9 cellular contexts compared by ENCODE assay signal in the genomic region with DNA sequence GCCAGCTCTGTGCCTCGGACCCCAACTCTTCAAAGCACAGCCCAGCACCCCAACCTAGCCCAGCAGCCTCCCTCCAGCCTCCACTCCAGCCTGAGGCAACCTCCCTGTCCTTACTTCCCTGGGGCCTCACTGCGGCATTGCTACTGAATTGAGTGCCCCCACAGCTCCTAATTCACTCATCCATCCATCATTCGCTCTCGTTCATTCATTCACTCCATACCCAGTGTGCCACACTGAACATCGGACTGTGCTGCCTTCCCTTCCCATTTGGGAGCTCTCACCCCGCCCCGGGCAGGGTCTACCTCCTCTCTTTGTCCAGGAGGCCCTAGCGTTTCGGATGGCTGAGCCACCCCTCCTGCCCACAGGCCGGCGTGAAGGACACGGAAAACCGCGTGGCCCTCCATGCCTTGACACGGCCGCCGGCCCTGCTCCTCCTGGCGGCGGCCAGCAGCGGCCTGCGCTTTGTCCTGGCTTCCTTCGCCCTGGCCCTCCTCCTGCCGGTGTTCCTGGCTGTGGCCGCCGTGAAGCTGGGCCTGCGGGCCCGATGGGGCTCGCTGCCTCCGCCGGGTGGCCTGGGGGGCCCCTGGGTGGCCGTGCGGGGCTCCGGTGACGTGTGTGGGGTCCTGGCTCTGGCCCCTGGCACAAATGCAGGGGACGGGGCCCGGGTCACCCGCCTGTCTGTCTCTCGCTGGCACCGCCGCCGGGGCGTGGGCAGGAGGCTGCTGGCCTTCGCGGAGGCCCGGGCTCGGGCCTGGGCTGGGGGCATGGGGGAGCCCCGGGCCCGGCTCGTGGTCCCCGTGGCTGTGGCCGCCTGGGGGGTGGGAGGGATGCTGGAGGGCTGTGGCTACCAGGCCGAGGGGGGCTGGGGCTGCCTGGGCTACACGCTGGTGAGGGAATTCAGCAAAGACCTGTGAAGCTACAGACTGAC. TPM values are rescaled to one million over a fixed set of nuclear protein-coding genes. Genes with fewer than 3 reads are reported as not detected.
DNase-seq lines count a peak whose midpoint lies in the region; ATAC-seq and TF ChIP-seq lines count a peak whose summit lies in the region.
"Had no signal": no experiment of that assay in that cellular context is flagged by ENCODE, and none has a peak within 500 bp of the region (broad histone marks: within the 10 kb centered on the region; RNA-seq: fewer than 3 reads in every experiment).

No MANE protein-coding gene starts in this region.

- H3K9me2 ChIP-seq in GM23338 (ENCODE audit: insufficient read depth) = no peaks in the 10 kb centered on the region

- TF ChIP-seq POLR2A in spleen (IDR thresholded peaks at IDR 0.05) (no peak), prostate gland (IDR thresholded peaks at IDR 0.05) (no peak)

- H3K79me2 ChIP-seq in GM23338 (replicated peaks; ENCODE audit: insufficient read depth) = no peaks in the 10 kb centered on the region

- H3K9me3 Mint-ChIP-seq in GM23338 (no peaks in the 10 kb centered on the region; the same call in 2 of the 3 replicates), activated B cell treated with CpG ODN at 0.5 μM for 24 hours (no peaks in the 10 kb centered on the region)

- POLR2A ChIA-PET in activated B cell treated with CpG ODN at 0.5 μM for 24 hours (lab: Charles Lee) = interaction anchor here (0.6 to 4.1 kb wide), 4 partner anchors 10 to 88 kb away, joined by 3 to 42 read pairs (median 5); partner anchors contain the start of gene ZNF628

- H3K9me3 ChIP-seq in heart right ventricle = no peaks in the 10 kb centered on the region
- H3K9me3 ChIP-seq in spleen = no peaks in the 10 kb centered on the region
- no peaks in the 10 kb centered on the region for H3K9me3 ChIP-seq in prostate gland

- CTCF ChIA-PET in activated B cell treated with CpG ODN at 0.5 μM for 24 hours (lab: Charles Lee) = interaction anchor here (4.3 kb wide), 1 partner anchor 18 kb away, joined by 20 read pairs; no protein-coding TSS in a partner anchor

- no peak overlapping the region for H3K27ac ChIP-seq in GM23338 (ENCODE audit: low read depth)
- H3K27ac ChIP-seq in heart right ventricle = peak overlapping the region; percentile 78 to 95 (median 88)
- peak overlapping the region in 7 of 8 donors; percentile 55 to 87 (median 66) for H3K27ac ChIP-seq in spleen
- peak overlapping the region in 1 of 2 donors; percentile 65 for H3K27ac ChIP-seq in prostate gland

- peak overlapping the region; percentile 95 for H3K4me2 ChIP-seq in GM23338

- no peaks in the 10 kb centered on the region for H3K36me3 ChIP-seq in GM23338 (ENCODE audit: insufficient read depth)
- H3K36me3 ChIP-seq in heart right ventricle = peaks cover 0 to 21% (median 10%) of the 10 kb centered on the region in 9 donors
- peaks cover 0 to 30% (median 22%) of the 10 kb centered on the region in 6 donors for H3K36me3 ChIP-seq in spleen
- peaks cover 0 to 5% of the 10 kb centered on the region in 2 donors for H3K36me3 ChIP-seq in prostate gland

- peaks cover 15% of the 10 kb centered on the region for H3F3A ChIP-seq in GM23338 (replicated peaks; ENCODE audit: low read depth)

- 65 to 69% methylated on average over 53 of the region's 53 CpGs for WGBS in heart right ventricle, 2 donors
- 61 to 82% (median 80%) methylated on average over 15 to 53 of the region's 53 CpGs for WGBS in spleen, 5 donors
- 73% methylated on average over 45 of the region's 53 CpGs for WGBS in prostate gland

- H3K4me3 ChIP-seq in GM23338 (peak overlapping the region; percentile 80; the same call in 1 of the 2 replicates), heart right ventricle (peak overlapping the region in 7 of 10 donors; percentile 7 to 31 (median 19)), spleen (peak overlapping the region in 1 of 8 donors; percentile 78), prostate gland (no peak overlapping the region)

- H3K27me3 ChIP-seq in GM23338 (ENCODE audit: insufficient read depth) (no peaks in the 10 kb centered on the region), heart right ventricle (peaks cover 0 to 4% (median 0%) of the 10 kb centered on the region in 7 donors), spleen (replicated peaks in 1 of 7) (peaks cover 0 to 39% (median 0%) of the 10 kb centered on the region in 7 donors), prostate gland (replicated peaks; ENCODE audit: insufficient read depth) (no peaks in the 10 kb centered on the region)

- peaks cover 14% of the 10 kb centered on the region for H3K27me3 Mint-ChIP-seq in GM23338 (ENCODE audit: insufficient read depth, low read depth, poor library complexity)
- H3K27me3 Mint-ChIP-seq in activated B cell treated with CpG ODN at 0.5 μM for 24 hours = no peaks in the 10 kb centered on the region

- H4K20me1 ChIP-seq in GM23338 (replicated peaks; ENCODE audit: insufficient read depth) = no peaks in the 10 kb centered on the region

- ATAC-seq in GM23338 (no peak), activated B cell treated with CpG ODN at 0.5 μM for 24 hours (ENCODE audit: low read depth) (no peak), heart right ventricle (peak in 4 of 8 donors; percentile 2 to 37 (median 26))

- H3K36me3 Mint-ChIP-seq in GM23338 (ENCODE audit: low read depth) (no peaks in the 10 kb centered on the region; the same call in 2 of the 3 replicates), activated B cell treated with CpG ODN at 0.5 μM for 24 hours (ENCODE audit: low read depth) (peaks cover 3% of the 10 kb centered on the region)

- DNase-seq in GM23338 (ENCODE audit: low spot score) (no peak), activated B cell treated with CpG ODN at 0.5 μM for 24 hours (no peak), heart right ventricle (no peak), spleen (no peak), OCI-M1 (lab: John Stamatoyannopoulos, UW) (no peak), amygdala (lab: John Stamatoyannopoulos, UW) (no peak), NCI-H1105 treated with DMSO at 0.1 percent for 48 hours (lab: John Stamatoyannopoulos, UW) (no peak), prostate gland (ENCODE audit: low spot score) (no peak)
- DNase-seq: stimulated activated CD4-positive, alpha-beta T cell treated with anti-CD3 and anti-CD28 coated beads, Interleukin-12 subunit alpha, Interleukin-12 subunit beta, amount 100 ng/mL, for 4 hours had no signal

- intact Hi-C loops in activated B cell treated with CpG ODN at 0.5 μM for 24 hours (cut with micrococcal nuclease) = no loop called here
- intact Hi-C loops in heart right ventricle (cut with DNase I) = no loop called here
- intact Hi-C loops in spleen (cut with DNase I; ENCODE audit: low total_unique reads) = no loop called here
- intact Hi-C loops in prostate gland (cut with DNase I) = no loop called here

- H3K4me1 ChIP-seq in GM23338 (ENCODE audit: insufficient read depth) (peaks cover 22% of the 10 kb centered on the region; the same call in 1 of the 2 replicates), heart right ventricle (peaks cover 27 to 58% (median 46%) of the 10 kb centered on the region in 9 donors), spleen (peaks cover 12 to 72% (median 41%) of the 10 kb centered on the region in 6 donors), prostate gland (replicated peaks) (peaks cover 4% of the 10 kb centered on the region)

- TF ChIP-seq CTCF in GM23338 (conservative IDR thresholded peaks at IDR 0.05; ENCODE audit: low read depth in 2 of 2) (peak in 1 of 2 experiments; percentile 15; a peak in 1 of 4 replicates), activated B cell treated with CpG ODN at 0.5 μM for 24 hours (IDR thresholded peaks at IDR 0.05) (no peak), heart right ventricle (IDR thresholded peaks at IDR 0.05) (peak in 6 of 9 donors; percentile 21 to 57 (median 42)), spleen (IDR thresholded peaks at IDR 0.05 in 8 of 11, conservative IDR thresholded peaks at IDR 0.05 in 3 of 11) (peak in 3 of 11 experiments; percentile 7 to 23 (median 19)), prostate gland (IDR thresholded peaks at IDR 0.05) (no peak)

- no peak overlapping the region for H2AFZ ChIP-seq in GM23338

- H3K4me3 Mint-ChIP-seq in GM23338 (peak overlapping the region; percentile 91), activated B cell treated with CpG ODN at 0.5 μM for 24 hours (peak overlapping the region; percentile 82)

- H3K27ac Mint-ChIP-seq in GM23338 (peak overlapping the region; percentile 68), activated B cell treated with CpG ODN at 0.5 μM for 24 hours (peak overlapping the region; percentile 43)

- peaks cover 24% of the 10 kb centered on the region for H3K4me1 Mint-ChIP-seq in GM23338
- peaks cover 14% of the 10 kb centered on the region for H3K4me1 Mint-ChIP-seq in activated B cell treated with CpG ODN at 0.5 μM for 24 hours

RNA-seq across cellular contexts. Expression of gene NAT14, which starts 1.3 kb away (rescaled TPM):
- 25.4 and 27.8 TPM in 2 replicates for total RNA-seq in GM23338 (2014; rRNA removed; shearing (Covaris generic))
- polyA plus RNA-seq in GM23338 (2016; fragmentation: Nextera tagmentation; extraction: Ambion mirVana) (39.6 and 45.5 TPM in 2 replicates), heart right ventricle (10 to 100 TPM in 1 of 2 donors, 1 to 10 TPM in 1; 9.0 to 16.4 TPM), spleen (10 to 100 TPM; 13.8 to 17.7 (median 15.5) TPM)
- total RNA-seq in activated B cell treated with CpG ODN at 0.5 μM for 24 hours (10.9 and 13.8 TPM in 2 replicates), heart right ventricle (1 to 10 TPM; 5.8 to 9.9 (median 6.8) TPM), spleen (10 to 100 TPM in 1 of 7 donors, 1 to 10 TPM in 6; 1.9 to 10.3 (median 6.9) TPM), prostate gland (10 to 100 TPM; 10.8 to 19.8 TPM)

RNA-seq across cellular contexts. Expression of gene SSC5D, which starts 1.9 kb away (rescaled TPM):
- 0.69 and 1.2 TPM in 2 replicates for total RNA-seq in GM23338 (2014; rRNA removed; shearing (Covaris generic))
- polyA plus RNA-seq in GM23338 (2016; fragmentation: Nextera tagmentation; extraction: Ambion mirVana) (0.14 and 0.23 TPM in 2 replicates), heart right ventricle (1 to 10 TPM in 1 of 2 donors, under 1 TPM in 1; 0.72 to 2.8 TPM), spleen (1 to 10 TPM in 2 of 3 donors, under 1 TPM in 1; 0.61 to 7.4 (median 2.5) TPM)
- total RNA-seq in activated B cell treated with CpG ODN at 0.5 μM for 24 hours (0.17 and 0.20 TPM in 2 replicates), heart right ventricle (1 to 10 TPM; 2.0 to 6.5 (median 4.0) TPM), spleen (10 to 100 TPM; 11.0 to 30.6 (median 24.1) TPM), prostate gland (1 to 10 TPM; 5.6 to 8.6 TPM)

RNA-seq across cellular contexts. Expression of gene ZNF628, which starts 9.9 kb away (rescaled TPM):
- 10.7 and 12.7 TPM in 2 replicates for total RNA-seq in GM23338 (2014; rRNA removed; shearing (Covaris generic))
- polyA plus RNA-seq in GM23338 (2016; fragmentation: Nextera tagmentation; extraction: Ambion mirVana) (3.9 and 4.9 TPM in 2 replicates), heart right ventricle (1 to 10 TPM; 4.9 to 7.5 TPM), spleen (1 to 10 TPM; 1.4 to 8.2 (median 1.7) TPM)
- total RNA-seq in activated B cell treated with CpG ODN at 0.5 μM for 24 hours (10.4 and 12.7 TPM in 2 replicates), heart right ventricle (1 to 10 TPM; 2.5 to 7.8 (median 4.3) TPM), spleen (10 to 100 TPM in 3 of 7 donors, 1 to 10 TPM in 4; 4.4 to 13.6 (median 9.7) TPM), prostate gland (10 to 100 TPM; 10.9 to 66.4 TPM)

RNA-seq across cellular contexts. Expression of gene C19orf85, which starts 21.8 kb away (rescaled TPM):
- total RNA-seq in GM23338 (2014; rRNA removed; shearing (Covaris generic)) = 0.85 and 1.7 TPM in 2 replicates
- polyA plus RNA-seq in GM23338 (2016; fragmentation: Nextera tagmentation; extraction: Ambion mirVana) (2.1 and 3.4 TPM in 2 replicates), heart right ventricle (not detected), spleen (not detected)
- total RNA-seq in activated B cell treated with CpG ODN at 0.5 μM for 24 hours (not detected in 2 replicates), heart right ventricle (not detected), spleen (not detected), prostate gland (not detected)

RNA-seq across cellular contexts. Expression of gene ISOC2, which starts 24.9 kb away (rescaled TPM):
- 82.1 and 85.2 TPM in 2 replicates for total RNA-seq in GM23338 (2014; rRNA removed; shearing (Covaris generic))
- polyA plus RNA-seq in GM23338 (2016; fragmentation: Nextera tagmentation; extraction: Ambion mirVana) = 62.6 and 76.5 TPM in 2 replicates
- total RNA-seq in activated B cell treated with CpG ODN at 0.5 μM for 24 hours = 28.7 and 29.0 TPM in 2 replicates
- total RNA-seq in heart right ventricle = 10 to 100 TPM; 42.5 to 69.8 (median 48.3) TPM
- polyA plus RNA-seq in heart right ventricle = 100 to 1,000 TPM in 1 of 2 donors, 10 to 100 TPM in 1; 88.7 to 117 TPM
- 10 to 100 TPM; 38.6 to 85.0 (median 54.5) TPM for total RNA-seq in spleen
- polyA plus RNA-seq in spleen = 10 to 100 TPM; 55.6 to 98.7 (median 64.5) TPM
- total RNA-seq in prostate gland = 100 to 1,000 TPM in 1 of 2 donors, 10 to 100 TPM in 1; 85.1 to 117 TPM

Comparison
In these comparisons a context has a peak if more than half of its experiments do, and no peak if none do; other contexts are left out.
1. H3K4me3 ChIP-seq: peak in GM23338 (single experiment) and heart right ventricle (7 of 10); none in prostate gland (0 of 2).
2. CTCF ChIP-seq: peak in heart right ventricle (6 of 9); none in activated B cell treated with CpG ODN at 0.5 μM for 24 hours (single experiment) and prostate gland (0 of 4).